In genomic region chr1:1199141-1199960, GRCh38 we compare ENCODE assay signal across 1 cellular context.
TF ChIP-seq lines count a peak whose summit lies in the region.

No MANE protein-coding gene starts in this region.

TF ChIP-seq in HEK293, 187 proteins besides CTCF, POLR2A, EP300 and RAD21 (continued from another document):
- TF ChIP-seq ZNF174 (tag by site-specific recombination; IDR thresholded peaks at IDR 0.05) (no peak), ZBTB10 (tag by site-specific recombination; IDR thresholded peaks at IDR 0.05) (0 out of 2 replicates have a peak, but pooled peaks have one; percentile 19), ZNF350 (tag by site-specific recombination; IDR thresholded peaks at IDR 0.05) (no peak), GLIS2 (tag by site-specific recombination; IDR thresholded peaks at IDR 0.05) (0 out of 2 replicates have a peak, but pooled peaks have one; percentile 12), HIC1 (tag by site-specific recombination; IDR thresholded peaks at IDR 0.05) (peak; percentile 51; the same call in 1 of the 2 replicates), ZBTB17 (tag by site-specific recombination; IDR thresholded peaks at IDR 0.05) (no peak), ZFHX2 (tag by site-specific recombination; conservative IDR thresholded peaks at IDR 0.05) (no peak), ZNF473 (tag by site-specific recombination; IDR thresholded peaks at IDR 0.05) (no peak), ZNF585B (tag by site-specific recombination; IDR thresholded peaks at IDR 0.05) (no peak), PRDM6 (tag by site-specific recombination; IDR thresholded peaks at IDR 0.05) (no peak), BCL11B (tag by site-specific recombination; IDR thresholded peaks at IDR 0.05; ENCODE audit: low read depth) (peak; percentile 21; the same call in 1 of the 2 replicates)
